Comparison of ENCODE assay signal across 16 cellular contexts in the genomic region with DNA sequence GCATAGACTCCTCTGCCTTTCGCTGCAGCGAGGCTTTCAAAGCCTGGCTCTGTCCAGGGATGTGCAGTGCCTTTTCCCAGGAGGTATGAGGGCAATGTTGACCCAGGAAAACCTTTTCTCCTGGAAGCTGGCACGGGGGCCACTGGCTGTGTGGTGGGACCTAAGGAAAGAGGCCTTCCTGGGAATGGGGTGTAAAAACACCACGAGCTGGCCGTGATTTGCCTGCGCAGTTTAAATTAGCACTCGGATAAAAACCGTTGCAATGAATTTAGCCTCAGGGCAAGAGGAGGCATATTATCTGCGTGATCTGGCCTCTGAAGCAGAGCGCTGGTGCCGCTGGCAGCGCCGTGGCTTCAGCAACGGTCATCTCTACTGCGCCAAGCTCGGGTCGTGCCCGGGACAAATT. TPM values are rescaled to one million over a fixed set of nuclear protein-coding genes. Genes with fewer than 3 reads are reported as not detected.
DNase-seq lines count a peak whose midpoint lies in the region; ATAC-seq, FAIRE-seq and TF ChIP-seq lines count a peak whose summit lies in the region.
"Had no signal": no experiment of that assay in that cellular context is flagged by ENCODE, and none has a peak within 500 bp of the region (broad histone marks: within the 10 kb centered on the region; RNA-seq: fewer than 3 reads in every experiment).

No MANE protein-coding gene starts in this region.

- no peak overlapping the region for H2BK5ac ChIP-seq in H1 (ENCODE audit: low read depth, low read length)

- intact Hi-C loops in psoas muscle (cut with DNase I): loop anchor here (10.0 kb wide), 2 partner anchors 801 to 831 kb away; no protein-coding TSS in a partner anchor
- intact Hi-C loops in colonic mucosa (cut with DNase I): loop anchor here (5.0 to 10.0 kb wide), 2 partner anchors 371 to 507 kb away; no protein-coding TSS in a partner anchor

- FAIRE-seq in H1 (lab: Jason Lieb, UNC): no peak

- H3K9me3 ChIP-seq in H1 (ENCODE audit: insufficient read depth in 2 of 2, low read depth in 1 of 2, low read length in 1 of 2) (no peaks in the 10 kb centered on the region), psoas muscle (no peaks in the 10 kb centered on the region), colonic mucosa (no peaks in the 10 kb centered on the region)

- H4K8ac ChIP-seq in H1 (ENCODE audit: extremely low read depth, insufficient read depth, low read length): no peak overlapping the region

- no peak overlapping the region for H3K56ac ChIP-seq in H1 (replicated peaks; ENCODE audit: insufficient read length, low read depth, low read length)

- no peak overlapping the region for H3K4ac ChIP-seq in H1 (replicated peaks; ENCODE audit: insufficient read length, low read depth, low read length)

- H3K4me1 ChIP-seq in H1 (replicated peaks in 1 of 4; ENCODE audit: control insufficient read depth in 3 of 4, insufficient read depth in 4 of 4, low read length in 3 of 4) (peaks cover 9 to 49% (median 24%) of the 10 kb centered on the region in 4 experiments), psoas muscle (peaks cover 7% of the 10 kb centered on the region), colonic mucosa (peaks cover 6% of the 10 kb centered on the region)

- H2AFZ ChIP-seq in H1 (ENCODE audit: low read length): no peak overlapping the region

- H4K20me1 ChIP-seq in H1 (replicated peaks in 1 of 2; ENCODE audit: control insufficient read depth in 1 of 2, insufficient read depth in 2 of 2, low read length in 2 of 2): peaks cover 23 to 46% of the 10 kb centered on the region in 2 experiments

- H2BK15ac ChIP-seq in H1 (ENCODE audit: low read length): no peak overlapping the region

- 0 out of 2 replicates have a peak overlapping the region, but pooled peaks have one; percentile 3 for H2BK12ac ChIP-seq in H1 (ENCODE audit: low read depth, low read length)

- H3K14ac ChIP-seq in H1 (ENCODE audit: insufficient read length): no peak overlapping the region

- 32% methylated on average over 18 of the region's 18 CpGs; no CpG with 5 or more reads in 1 of the 2 experiments for WGBS in H1 (ENCODE audit: extremely low coverage in 1 of 2, insufficient coverage in 1 of 2, insufficient read length in 1 of 2, insufficient replicate concordance in 2 of 2, low coverage in 1 of 2, low lambda C conversion rate in 2 of 2, missing lambda C conversion rate in 1 of 2), 2 experiments
- WGBS in psoas muscle, 3 donors: 82 to 84% (median 82%) methylated on average over 18 of the region's 18 CpGs

- H3K18ac ChIP-seq in H1 (ENCODE audit: extremely low read depth, low read length): no peak overlapping the region

- H2BK120ac ChIP-seq in H1 (replicated peaks; ENCODE audit: low read depth, low read length): no peak overlapping the region

- TF ChIP-seq EP300 in H1 (IDR thresholded peaks at IDR 0.05; ENCODE audit: borderline replicate concordance in 1 of 2, low read depth in 2 of 2, low read length in 2 of 2): no peak

- H3K36me3 ChIP-seq in H1 (ENCODE audit: control insufficient read depth in 2 of 4, insufficient read depth in 4 of 4, low read length in 3 of 4) (0 out of 8 replicates have a peak, but pooled peaks cover 0 to 6% (median 0%) of the 10 kb centered on the region in 4 experiments), psoas muscle (ENCODE audit: insufficient read depth in 1 of 2, low read depth in 1 of 2) (peaks cover 0 to 10% of the 10 kb centered on the region in 2 donors), colonic mucosa (no peaks in the 10 kb centered on the region)

- H3K9ac ChIP-seq in H1 (replicated peaks in 1 of 4; ENCODE audit: extremely low read depth in 1 of 4, low read depth in 3 of 4, low read length in 3 of 4) (no peak overlapping the region), colonic mucosa (ENCODE audit: low read depth in 2 of 2, low read length in 2 of 2) (no peak overlapping the region)

- ATAC-seq in psoas muscle: no peak
- no peak for ATAC-seq in HG02623 (IDR thresholded peaks at IDR 0.05; ENCODE audit: unreplicated experiment)
- ATAC-seq in HG02759 (IDR thresholded peaks at IDR 0.05; ENCODE audit: unreplicated experiment): no peak

- H3K79me1 ChIP-seq in H1 (ENCODE audit: low read depth, low read length): no peaks in the 10 kb centered on the region; the same call in 1 of the 2 replicates

- H3K4me2 ChIP-seq in H1 (ENCODE audit: insufficient read depth in 1 of 2, low read depth in 2 of 2, low read length in 2 of 2): peak overlapping the region in 1 of 2 experiments; percentile 90; a peak in 1 of 4 replicates

- POLR2A ChIA-PET in AG04449 (lab: Yijun Ruan, JAX) (no interaction called here), GM10248 (lab: Yijun Ruan, JAX) (no interaction called here), H1 (lab: Charles Lee; ENCODE audit: partially characterized antibody) (no interaction called here)

- H3K23me2 ChIP-seq in H1 (ENCODE audit: low read depth, low read length): no peaks in the 10 kb centered on the region; the same call in 1 of the 2 replicates

- H3K27me3 ChIP-seq in H1 (replicated peaks in 1 of 4; ENCODE audit: control insufficient read depth in 3 of 4, extremely low read depth in 1 of 4, insufficient read depth in 3 of 4, low read length in 3 of 4) (peaks cover 96 to 99% (median 98%) of the 10 kb centered on the region in 4 experiments), psoas muscle (ENCODE audit: insufficient read depth in 3 of 3, low read length in 2 of 3) (peaks cover 0 to 9% (median 0%) of the 10 kb centered on the region in 3 donors), colonic mucosa (peaks cover 36% of the 10 kb centered on the region)

- DNase-seq in AG04449 (ENCODE audit: low read depth, low spot score) (no peak), GM10248 (ENCODE audit: extremely low spot score) (peak; percentile 11), H1 (ENCODE audit: low read depth in 1 of 2, low spot score in 2 of 2) (no peak), psoas muscle (no peak), colonic mucosa (no peak), T1000 (lab: John Stamatoyannopoulos, UW) (no peak)
- DNase-seq: activated CD4-positive, alpha-beta T cell treated with anti-CD3 and anti-CD28 coated beads, Interleukin-2, amount 50 U/mL, for 48 hours; C1 segment of cervical spinal cord; effector memory CD4-positive, alpha-beta T cell; GOT3; hippocampal formation; midbrain; NCI-H1436 treated with DMSO at 0.1 percent for 48 hours; NCI-H774 had no signal

- TF ChIP-seq RAD21 in H1 (IDR thresholded peaks at IDR 0.05 in 1 of 2, conservative IDR thresholded peaks at IDR 0.05 in 1 of 2; ENCODE audit: low read depth in 2 of 2, low read length in 2 of 2): no peak

- H4K91ac ChIP-seq in H1 (replicated peaks; ENCODE audit: insufficient read length, low read length): no peak overlapping the region

- H4K5ac ChIP-seq in H1 (ENCODE audit: insufficient read length, low read depth, low read length): no peak overlapping the region

- no peak overlapping the region for H2AK5ac ChIP-seq in H1 (ENCODE audit: low read depth, low read length)

- H3K27ac ChIP-seq in H1 (ENCODE audit: low read depth, low read length) (no peak overlapping the region), psoas muscle (no peak overlapping the region), colonic mucosa (no peak overlapping the region)

- H3K4me3 ChIP-seq in AG04449 (ENCODE audit: low read depth, low read length): peak overlapping the region; percentile 77
- H3K4me3 ChIP-seq in H1 (ENCODE audit: extremely low read depth in 1 of 4, insufficient read depth in 2 of 4, low read depth in 3 of 4, low read length in 4 of 4): no peak overlapping the region
- H3K4me3 ChIP-seq in psoas muscle: peak overlapping the region; percentile 79
- H3K4me3 ChIP-seq in colonic mucosa: no peak overlapping the region

- TF ChIP-seq POLR2A in H1 (IDR thresholded peaks at IDR 0.05; ENCODE audit: control extremely low read depth in 1 of 2, low read depth in 2 of 2, low read length in 2 of 2): no peak

- H3K79me2 ChIP-seq in H1 (ENCODE audit: control insufficient read depth in 1 of 2, insufficient read depth in 2 of 2, low read length in 2 of 2): no peaks in the 10 kb centered on the region

- CTCF ChIA-PET in AG04449 (lab: Yijun Ruan, JAX): interaction anchor here (1.1 kb wide), 1 partner anchor 605 kb away, joined by 3 read pairs; no protein-coding TSS in a partner anchor
- CTCF ChIA-PET in GM10248 (lab: Yijun Ruan, JAX): interaction anchor here (1.4 to 2.2 kb wide), 3 partner anchors 8 to 13 kb away, joined by 3 to 5 read pairs (median 3); no protein-coding TSS in a partner anchor
- CTCF ChIA-PET in H1 (lab: Charles Lee; ENCODE audit: partially characterized antibody): interaction anchor here (0.7 to 3.3 kb wide), 12 partner anchors 8 to 969 kb away, joined by 3 to 11 read pairs (median 4); no protein-coding TSS in a partner anchor

- 0 out of 2 replicates have a peak overlapping the region, but pooled peaks have one; percentile 61 for H2BK20ac ChIP-seq in H1 (ENCODE audit: low read length)

- no peak for TF ChIP-seq CTCF in AG04449 (IDR thresholded peaks at IDR 0.05; ENCODE audit: insufficient read depth, low read length, missing control alignments)
- no peak for TF ChIP-seq CTCF in GM10248 (IDR thresholded peaks at IDR 0.05; ENCODE audit: control extremely low read depth, extremely low read depth, low read depth, missing control alignments)
- TF ChIP-seq CTCF in H1 (IDR thresholded peaks at IDR 0.05; ENCODE audit: control extremely low read depth in 1 of 3, insufficient read depth in 1 of 3, low read depth in 1 of 3, low read length in 3 of 3): no peak
- no peak for TF ChIP-seq CTCF in psoas muscle (IDR thresholded peaks at IDR 0.05)
- TF ChIP-seq CTCF in colonic mucosa (IDR thresholded peaks at IDR 0.05): no peak

- H3K23ac ChIP-seq in H1 (ENCODE audit: insufficient read length): no peak overlapping the region

TF ChIP-seq in H1, 55 proteins besides CTCF, POLR2A, EP300 and RAD21:
- TF ChIP-seq CBX8 (IDR thresholded peaks at IDR 0.05; ENCODE audit: borderline replicate concordance, low read depth, low read length): peak; percentile 48; the same call in 1 of the 2 replicates
- TF ChIP-seq CHD1 (IDR thresholded peaks at IDR 0.05; ENCODE audit: low read depth, low read length): no peak

RNA-seq across cellular contexts. Expression of gene OSR1, which starts 3.0 kb away (rescaled TPM):
- 0.22 TPM in 1 of 2 replicates, not detected in the other for total RNA-seq in H1 (2021; fragmentation: NEBNext Ultra II Directional; extraction: Animal tissue kit (Norgen Biotek cat#: 25700))
- polyA plus RNA-seq in H1 (2011; rRNA removed) (0.05 TPM in 2 replicates), psoas muscle (1 to 10 TPM; 1.1 to 3.3 (median 1.3) TPM)
- polyA plus RNA-seq in H1 (2011; cell fraction: cytosol; rRNA removed): not detected
- polyA plus RNA-seq in H1 (2011; cell fraction: nucleus; rRNA removed): 0.09 TPM
- polyA plus RNA-seq in H1 (2012, experiment 1 of 2): not detected in 4 replicates
- 0.13 TPM for polyA plus RNA-seq in H1 (2012, experiment 2 of 2)
- 0.06 TPM for polyA plus RNA-seq in H1 (2013, experiment 1 of 2)
- 0.04 TPM for polyA plus RNA-seq in H1 (2013, experiment 2 of 2)
- polyA minus RNA-seq in H1 (2011; rRNA and poly(A)+ RNA removed): 0.06 TPM in 1 of 2 replicates, not detected in the other
- polyA minus RNA-seq in H1 (2011; cell fraction: cytosol; rRNA and poly(A)+ RNA removed): not detected
- polyA minus RNA-seq in H1 (2011; cell fraction: nucleus; rRNA and poly(A)+ RNA removed): 0.10 TPM
- total RNA-seq in psoas muscle (1 to 10 TPM; 2.0 to 6.7 (median 3.3) TPM), colonic mucosa (1 to 10 TPM; 1.7 to 2.4 TPM)

Comparison
In these comparisons a context has a peak if more than half of its experiments do, and no peak if none do; other contexts are left out.
1. H3K4me3 ChIP-seq: peak in AG04449 (single experiment) and psoas muscle (single experiment); none in H1 (0 of 4) and colonic mucosa (single experiment).